In genomic region chr7:116630932-116631449, GRCh38 we compare ENCODE assay signal across 8 cellular contexts. TPM values are rescaled to one million over a fixed set of nuclear protein-coding genes. Genes with fewer than 3 reads are reported as not detected.
DNase-seq lines count a peak whose midpoint lies in the region; ATAC-seq and TF ChIP-seq lines count a peak whose summit lies in the region.

No MANE protein-coding gene starts in this region.

- peak; percentile 29 for ATAC-seq in HG02973 (IDR thresholded peaks at IDR 0.05; ENCODE audit: unreplicated experiment)
- ATAC-seq in heart left ventricle = peak; percentile 40 to 87 (median 75)

- peak overlapping the region; percentile 32; the same call in 1 of the 2 replicates for H3K4me3 ChIP-seq in GM12864 (ENCODE audit: low read depth, low read length)
- no peak overlapping the region for H3K4me3 ChIP-seq in heart left ventricle
- H3K4me3 ChIP-seq in stomach = no peak overlapping the region

- H3K4me1 Mint-ChIP-seq in activated CD4-positive, alpha-beta memory T cell treated with anti-CD3 and anti-CD28 coated beads, Interleukin-2, amount 10 ng/mL, durations not matched to agents 7 days and 5 days = no peaks in the 10 kb centered on the region

- intact Hi-C loops in heart left ventricle (cut with DNase I) (loop anchor here in 1 of 10 donors (1.0 kb wide), 1 partner anchor 8 kb away; no protein-coding TSS in a partner anchor), stomach (cut with DNase I; ENCODE audit: low total_unique reads) (no loop called here)

- TF ChIP-seq CTCF in GM12864 (IDR thresholded peaks at IDR 0.05; ENCODE audit: low read depth, low read length, missing control alignments) = no peak
- no peak for TF ChIP-seq CTCF in heart left ventricle (IDR thresholded peaks at IDR 0.05)
- TF ChIP-seq CTCF in stomach (IDR thresholded peaks at IDR 0.05) = no peak

- peak; percentile 18 for DNase-seq in GM12864 (ENCODE audit: low read depth)
- peak; percentile 42 for DNase-seq in SHP77 treated with DMSO at 0.1 percent for 48 hours (lab: John Stamatoyannopoulos, UW)
- DNase-seq in heart left ventricle = peak; percentile 20 to 79 (median 64)
- DNase-seq in stomach = peak; percentile 86
- DNase-seq in NCI-H1092 (lab: John Stamatoyannopoulos, UW) = no peak
- DNase-seq in activated CD4-positive, alpha-beta T cell treated with anti-CD3 and anti-CD28 coated beads for 48 hours = no peak
- no peak for DNase-seq in activated CD4-positive, alpha-beta memory T cell treated with anti-CD3 and anti-CD28 coated beads, Interleukin-2, amount 10 ng/mL, durations not matched to agents 7 days and 5 days

- H3K36me3 ChIP-seq in heart left ventricle (no peaks in the 10 kb centered on the region), stomach (no peaks in the 10 kb centered on the region)

- POLR2A ChIA-PET in activated CD4-positive, alpha-beta memory T cell treated with anti-CD3 and anti-CD28 coated beads, Interleukin-2, amount 10 ng/mL, durations not matched to agents 7 days and 5 days (lab: Charles Lee) = no interaction called here

- TF ChIP-seq EP300 in stomach (IDR thresholded peaks at IDR 0.05) = no peak

- H3K9me3 Mint-ChIP-seq in activated CD4-positive, alpha-beta memory T cell treated with anti-CD3 and anti-CD28 coated beads, Interleukin-2, amount 10 ng/mL, durations not matched to agents 7 days and 5 days = no peaks in the 10 kb centered on the region

- no peak overlapping the region for H3K27ac Mint-ChIP-seq in activated CD4-positive, alpha-beta memory T cell treated with anti-CD3 and anti-CD28 coated beads, Interleukin-2, amount 10 ng/mL, durations not matched to agents 7 days and 5 days

- no peaks in the 10 kb centered on the region for H3K36me3 Mint-ChIP-seq in activated CD4-positive, alpha-beta memory T cell treated with anti-CD3 and anti-CD28 coated beads, Interleukin-2, amount 10 ng/mL, durations not matched to agents 7 days and 5 days (ENCODE audit: low read depth)

- no peaks in the 10 kb centered on the region for H3K9me3 ChIP-seq in heart left ventricle
- H3K9me3 ChIP-seq in stomach = no peaks in the 10 kb centered on the region

- H3K4me1 ChIP-seq in heart left ventricle (peaks cover 0 to 13% (median 0%) of the 10 kb centered on the region in 12 donors), stomach (peaks cover 3 to 29% (median 16%) of the 10 kb centered on the region in 4 donors)

- peaks cover 11% of the 10 kb centered on the region for H3K27me3 Mint-ChIP-seq in activated CD4-positive, alpha-beta memory T cell treated with anti-CD3 and anti-CD28 coated beads, Interleukin-2, amount 10 ng/mL, durations not matched to agents 7 days and 5 days

- H3K27ac ChIP-seq in heart left ventricle (peak overlapping the region in 1 of 12 donors; percentile 9), stomach (peak overlapping the region in 3 of 5 donors; percentile 44 to 76 (median 50))

- WGBS in heart left ventricle, 4 donors = 70 to 78% (median 74%) methylated on average over 10 of the region's 10 CpGs
- 47 to 53% (median 49%) methylated on average over 10 of the region's 10 CpGs for WGBS in stomach, 5 donors

- no peak overlapping the region for H3K4me3 Mint-ChIP-seq in activated CD4-positive, alpha-beta memory T cell treated with anti-CD3 and anti-CD28 coated beads, Interleukin-2, amount 10 ng/mL, durations not matched to agents 7 days and 5 days

- CTCF ChIA-PET in activated CD4-positive, alpha-beta memory T cell treated with anti-CD3 and anti-CD28 coated beads, Interleukin-2, amount 10 ng/mL, durations not matched to agents 7 days and 5 days (lab: Charles Lee) = no interaction called here

- no peak for TF ChIP-seq POLR2A in heart left ventricle (IDR thresholded peaks at IDR 0.05)
- no peak for TF ChIP-seq POLR2A in stomach (IDR thresholded peaks at IDR 0.05)

- H3K27me3 ChIP-seq in heart left ventricle = no peaks in the 10 kb centered on the region
- H3K27me3 ChIP-seq in stomach = no peaks in the 10 kb centered on the region

RNA-seq across cellular contexts. Expression of gene MET, which starts 41.0 kb away (rescaled TPM):
- total RNA-seq in heart left ventricle = 10 to 100 TPM; 11.1 to 29.7 (median 16.4) TPM
- 10 to 100 TPM in 1 of 2 donors, 1 to 10 TPM in 1; 2.4 to 11.9 TPM for polyA plus RNA-seq in heart left ventricle
- 10 to 100 TPM in 3 of 5 donors, 1 to 10 TPM in 1, under 1 TPM in 1; 0.58 to 36.2 (median 14.5) TPM for total RNA-seq in stomach
- 1 to 10 TPM; 2.0 to 3.7 (median 2.9) TPM for polyA plus RNA-seq in stomach
- under 1 TPM; 0.65 to 0.83 TPM for total RNA-seq in activated CD4-positive, alpha-beta memory T cell treated with anti-CD3 and anti-CD28 coated beads, Interleukin-2, amount 10 ng/mL, durations not matched to agents 7 days and 5 days

Comparison
In these comparisons a context has a peak if more than half of its experiments do, and no peak if none do; other contexts are left out.
1. DNase-seq: peak in GM12864 (single experiment), SHP77 treated with DMSO at 0.1 percent for 48 hours (single experiment), heart left ventricle (5 of 5) and stomach (single experiment); none in NCI-H1092 (single experiment), activated CD4-positive, alpha-beta T cell treated with anti-CD3 and anti-CD28 coated beads for 48 hours (single experiment) and activated CD4-positive, alpha-beta memory T cell treated with anti-CD3 and anti-CD28 coated beads, Interleukin-2, amount 10 ng/mL, durations not matched to agents 7 days and 5 days (single experiment).